In genomic region chr5:16579142-16579541, GRCh38 we compare ENCODE assay signal across 14 cellular contexts. TPM values are rescaled to one million over a fixed set of nuclear protein-coding genes. Genes with fewer than 3 reads are reported as not detected.
DNase-seq lines count a peak whose midpoint lies in the region; ATAC-seq and TF ChIP-seq lines count a peak whose summit lies in the region.
"Had no signal": no experiment of that assay in that cellular context is flagged by ENCODE, and none has a peak within 500 bp of the region (broad histone marks: within the 10 kb centered on the region; RNA-seq: fewer than 3 reads in every experiment).

No MANE protein-coding gene starts in this region.

- DNase-seq in NCI-H510A treated with DMSO at 0.1 percent for 48 hours (lab: John Stamatoyannopoulos, UW) (peak; percentile 23), NCI-H510A (lab: John Stamatoyannopoulos, UW) (no peak), SHP77 (lab: John Stamatoyannopoulos, UW) (peak; percentile 82 to 89), left ventricle myocardium inferior (peak; percentile 46), stomach (peak; percentile 60), GM19238 (ENCODE audit: insufficient read length, low spot score) (no peak)
- DNase-seq: H7; MG63; stimulated activated CD4-positive, alpha-beta T cell treated with anti-CD3 and anti-CD28 coated beads, Interleukin-12 subunit alpha, Interleukin-12 subunit beta, amount 100 ng/mL, for 4 hours had no signal

- no peak for TF ChIP-seq CTCF in left ventricle myocardium inferior (IDR thresholded peaks at IDR 0.05; ENCODE audit: borderline replicate concordance)
- no peak for TF ChIP-seq CTCF in stomach (IDR thresholded peaks at IDR 0.05)

- ATAC-seq in HG03442 (IDR thresholded peaks at IDR 0.05; ENCODE audit: unreplicated experiment) (no peak), GM21390 (IDR thresholded peaks at IDR 0.05; ENCODE audit: unreplicated experiment) (no peak)
- ATAC-seq: GM12878, WTC11 had no signal

- no peaks in the 10 kb centered on the region for H3K27me3 ChIP-seq in left ventricle myocardium inferior (ENCODE audit: low read depth)
- no peaks in the 10 kb centered on the region for H3K27me3 ChIP-seq in stomach
- H3K27me3 ChIP-seq: MG63 had no signal

- H3K4me1 ChIP-seq in left ventricle myocardium inferior (peaks cover 43% of the 10 kb centered on the region), stomach (peaks cover 0 to 15% (median 0%) of the 10 kb centered on the region in 4 donors)

- H3K36me3 ChIP-seq in left ventricle myocardium inferior (no peaks in the 10 kb centered on the region), stomach (no peaks in the 10 kb centered on the region)
- H3K36me3 ChIP-seq: MG63 had no signal

- WGBS in stomach, 5 donors = 38 to 65% (median 42%) methylated on average over 3 of the region's 3 CpGs

- no peak for TF ChIP-seq POLR2A in stomach (IDR thresholded peaks at IDR 0.05)

- no peak overlapping the region for H3K4me3 ChIP-seq in left ventricle myocardium inferior
- no peak overlapping the region for H3K4me3 ChIP-seq in stomach
- H3K4me3 ChIP-seq: GM12878, MG63, SK-N-MC had no signal

- H3K9me3 ChIP-seq in left ventricle myocardium inferior (replicated peaks) (no peaks in the 10 kb centered on the region), stomach (no peaks in the 10 kb centered on the region)
- H3K9me3 ChIP-seq: MG63 had no signal

- H3K27ac ChIP-seq in left ventricle myocardium inferior (replicated peaks) (peak overlapping the region; percentile 65), stomach (no peak overlapping the region)
- H3K27ac ChIP-seq: SK-N-MC had no signal

- intact Hi-C loops in left ventricle myocardium inferior (cut with micrococcal nuclease) = no loop called here
- intact Hi-C loops in stomach (cut with DNase I; ENCODE audit: low total_unique reads) = no loop called here

- TF ChIP-seq EP300 in stomach (IDR thresholded peaks at IDR 0.05) = no peak

RNA-seq across cellular contexts. Expression of gene RETREG1, which starts 37.7 kb away (rescaled TPM):
- total RNA-seq in left ventricle myocardium inferior (269 TPM), stomach (10 to 100 TPM in 4 of 5 donors, 1 to 10 TPM in 1; 8.7 to 71.2 (median 26.8) TPM)
- polyA plus RNA-seq in stomach = 10 to 100 TPM in 2 of 3 donors, 1 to 10 TPM in 1; 7.1 to 58.8 (median 18.8) TPM

Comparison
In these comparisons a context has a peak if more than half of its experiments do, and no peak if none do; other contexts are left out.
1. DNase-seq: peak in NCI-H510A treated with DMSO at 0.1 percent for 48 hours (single experiment), SHP77 (2 of 2), left ventricle myocardium inferior (single experiment) and stomach (single experiment); none in NCI-H510A (single experiment) and GM19238 (single experiment).